15 cellular contexts compared by ENCODE assay signal in genomic region chr2:69692424-69692823, GRCh38. TPM values are rescaled to one million over a fixed set of nuclear protein-coding genes. Genes with fewer than 3 reads are reported as not detected.
DNase-seq lines count a peak whose midpoint lies in the region; ATAC-seq and TF ChIP-seq lines count a peak whose summit lies in the region.
"Had no signal": no experiment of that assay in that cellular context is flagged by ENCODE, and none has a peak within 500 bp of the region (broad histone marks: within the 10 kb centered on the region; RNA-seq: fewer than 3 reads in every experiment).

No MANE protein-coding gene starts in this region.

- POLR2A ChIA-PET in CD4-positive, alpha-beta T cell (lab: Charles Lee) = interaction anchor here (1.1 to 6.8 kb wide), 5 partner anchors 9 to 136 kb away, joined by 3 to 214 read pairs (median 18); partner anchors contain the start of gene AAK1

- in situ Hi-C loops in astrocyte of the spinal cord (cut with HindIII; ENCODE audit: low sequenced_read_pairs) = no loop called here

- peak overlapping the region; percentile 40 for H3K4me3 Mint-ChIP-seq in CD4-positive, alpha-beta T cell
- H3K4me3 Mint-ChIP-seq: GM23338, WTC11 had no signal

- ATAC-seq in CD4-positive, alpha-beta T cell (ENCODE audit: poor library complexity) = no peak
- no peak for ATAC-seq in HG02970 (IDR thresholded peaks at IDR 0.05; ENCODE audit: low FRiP score, unreplicated experiment)
- ATAC-seq: GM23338, WTC11 had no signal

- H3K36me3 Mint-ChIP-seq in CD4-positive, alpha-beta T cell (ENCODE audit: low read depth) = no peaks in the 10 kb centered on the region
- H3K36me3 Mint-ChIP-seq: WTC11 had no signal

- peak overlapping the region; percentile 90 for H3K27ac Mint-ChIP-seq in CD4-positive, alpha-beta T cell
- H3K27ac Mint-ChIP-seq: WTC11 had no signal

- DNase-seq in CD4-positive, alpha-beta T cell = no peak
- DNase-seq in HL-60 (ENCODE audit: low read depth in 1 of 2, low spot score in 1 of 2) (no peak), astrocyte of the spinal cord (ENCODE audit: low read depth, low spot score) (peak; percentile 48), kidney tubule cell (ENCODE audit: low spot score) (peak; percentile 50), DMS79 (lab: John Stamatoyannopoulos, UW) (no peak), HuH-7 (ENCODE audit: low spot score) (no peak)
- DNase-seq: activated CD8-positive, alpha-beta memory T cell treated with anti-CD3 and anti-CD28 coated beads, Interleukin-2, amount 50 U/mL, for 4 hours; colonic mucosa; foreskin melanocyte; NCI-H2171; right lobe of liver; stimulated activated CD4-positive, alpha-beta T cell treated with anti-CD3 and anti-CD28 coated beads, Interleukin-4, amount 100 ng/mL, for 1 hour had no signal

- H3K4me1 Mint-ChIP-seq in CD4-positive, alpha-beta T cell (ENCODE audit: low read depth) = peaks cover 97% of the 10 kb centered on the region
- H3K4me1 Mint-ChIP-seq: GM23338, WTC11 had no signal

- no peaks in the 10 kb centered on the region for H3K27me3 Mint-ChIP-seq in CD4-positive, alpha-beta T cell

- H3K27me3 ChIP-seq in CD4-positive, alpha-beta T cell (ENCODE audit: control insufficient read depth, insufficient read depth, low read length) = no peaks in the 10 kb centered on the region
- no peaks in the 10 kb centered on the region for H3K27me3 ChIP-seq in HL-60 (ENCODE audit: insufficient read depth, poor library complexity, severe bottlenecking)
- H3K27me3 ChIP-seq: colonic mucosa, right lobe of liver had no signal

- intact Hi-C loops in CD4-positive, alpha-beta T cell (cut with DNase I, micrococcal nuclease) = loop anchor here in 1 of 2 experiments (2.0 kb wide), 1 partner anchor 22 kb away; no protein-coding TSS in a partner anchor

- TF ChIP-seq CTCF in CD4-positive, alpha-beta T cell (IDR thresholded peaks at IDR 0.05) = no peak
- TF ChIP-seq CTCF in HL-60 (IDR thresholded peaks at IDR 0.05; ENCODE audit: insufficient read depth, low read length) (no peak), astrocyte of the spinal cord (IDR thresholded peaks at IDR 0.05; ENCODE audit: low read depth, low read length) (no peak)

- CTCF ChIA-PET in CD4-positive, alpha-beta T cell (lab: Charles Lee) = interaction anchor here (1.0 kb wide), 1 partner anchor 15 kb away, joined by 3 read pairs; no protein-coding TSS in a partner anchor

- H3K9me3 Mint-ChIP-seq in CD4-positive, alpha-beta T cell = peaks cover 2% of the 10 kb centered on the region
- H3K9me3 Mint-ChIP-seq: GM23338, WTC11 had no signal

- no peaks in the 10 kb centered on the region for H3K9me3 ChIP-seq in CD4-positive, alpha-beta T cell (ENCODE audit: control insufficient read depth, low read length)
- H3K9me3 ChIP-seq: colonic mucosa, right lobe of liver had no signal

- H3K4me3 ChIP-seq in HL-60 (replicated peaks; ENCODE audit: insufficient read depth, low read length) (no peak overlapping the region), astrocyte of the spinal cord (ENCODE audit: low read depth, low read length) (no peak overlapping the region)
- H3K4me3 ChIP-seq: colonic mucosa, GM23338, right lobe of liver had no signal

- peak overlapping the region; percentile 77 for H3K27ac ChIP-seq in CD4-positive, alpha-beta T cell (ENCODE audit: low read depth, low read length)
- peak overlapping the region; percentile 80; the same call in 1 of the 2 replicates for H3K27ac ChIP-seq in HL-60 (replicated peaks)
- H3K27ac ChIP-seq: right lobe of liver had no signal

RNA-seq across cellular contexts. Expression of gene AAK1, which starts 48.9 kb away (rescaled TPM):
- total RNA-seq in CD4-positive, alpha-beta T cell = 100 to 1,000 TPM; 201 to 208 TPM

RNA-seq across cellular contexts. Expression of gene ANXA4, which starts 49.5 kb away (rescaled TPM):
- 1 to 10 TPM; 4.0 to 5.3 TPM for total RNA-seq in CD4-positive, alpha-beta T cell

Comparison
In these comparisons a context has a peak if more than half of its experiments do, and no peak if none do; other contexts are left out.
1. DNase-seq: peak in astrocyte of the spinal cord (single experiment) and kidney tubule cell (single experiment); none in CD4-positive, alpha-beta T cell (0 of 10), HL-60 (0 of 2), DMS79 (single experiment) and HuH-7 (single experiment).